In genomic region chr15:97959738-97960363, GRCh38 we compare ENCODE assay signal across 9 cellular contexts. TPM values are rescaled to one million over a fixed set of nuclear protein-coding genes. Genes with fewer than 3 reads are reported as not detected.
DNase-seq lines count a peak whose midpoint lies in the region; ATAC-seq, FAIRE-seq and TF ChIP-seq lines count a peak whose summit lies in the region.
"Had no signal": no experiment of that assay in that cellular context is flagged by ENCODE, and none has a peak within 500 bp of the region (broad histone marks: within the 10 kb centered on the region; RNA-seq: fewer than 3 reads in every experiment).

No MANE protein-coding gene starts in this region.

- H3K27ac ChIP-seq in BLaER1 (0 out of 2 replicates have a peak overlapping the region, but pooled peaks have one; percentile 16), H1 (ENCODE audit: low read depth, low read length) (no peak overlapping the region), neural cell (ENCODE audit: low read length) (peak overlapping the region; percentile 57)

- H3K36me3 ChIP-seq in BLaER1 (no peaks in the 10 kb centered on the region), H1 (ENCODE audit: control insufficient read depth in 2 of 4, insufficient read depth in 4 of 4, low read length in 3 of 4) (no peaks in the 10 kb centered on the region), neural cell (ENCODE audit: insufficient read depth, low read length) (no peaks in the 10 kb centered on the region)

- no peak overlapping the region for H3K18ac ChIP-seq in H1 (ENCODE audit: extremely low read depth, low read length)

- H3K27me3 ChIP-seq in BLaER1 = peaks cover 11% of the 10 kb centered on the region; the same call in 1 of the 2 replicates
- H3K27me3 ChIP-seq in H1 (replicated peaks in 1 of 4; ENCODE audit: control insufficient read depth in 3 of 4, extremely low read depth in 1 of 4, insufficient read depth in 3 of 4, low read length in 3 of 4) = peaks cover 0 to 3% (median 1%) of the 10 kb centered on the region in 4 experiments; a peak in 4 of 7 replicates
- H3K27me3 ChIP-seq in neural cell (ENCODE audit: insufficient read depth, low read depth, low read length) = no peaks in the 10 kb centered on the region

- H3K4ac ChIP-seq in H1 (replicated peaks; ENCODE audit: insufficient read length, low read depth, low read length) = no peak overlapping the region

- DNase-seq in NCI-H460 (ENCODE audit: extremely low read depth, low read depth) (peak; percentile 12), H1 (ENCODE audit: low read depth in 1 of 2, low spot score in 2 of 2) (no peak), urothelium cell line (ENCODE audit: low spot score) (no peak)

- no peak overlapping the region for H2BK20ac ChIP-seq in H1 (ENCODE audit: low read length)

- H2BK15ac ChIP-seq in H1 (ENCODE audit: low read length) = no peak overlapping the region

- FAIRE-seq in H1 (lab: Jason Lieb, UNC) (no peak), urothelium cell line (lab: Jason Lieb, UNC) (no peak)
- FAIRE-seq: GM12878 had no signal

- H2AK5ac ChIP-seq in H1 (ENCODE audit: low read depth, low read length) = no peak overlapping the region

- CTCF ChIA-PET in H1 (lab: Charles Lee; ENCODE audit: partially characterized antibody) = interaction anchor here (0.6 to 1.5 kb wide), 2 partner anchors 14 to 499 kb away, joined by 3 to 4 read pairs; no protein-coding TSS in a partner anchor

- peak overlapping the region; percentile 81 for H3K4me2 ChIP-seq in BLaER1
- H3K4me2 ChIP-seq in H1 (ENCODE audit: insufficient read depth in 1 of 2, low read depth in 2 of 2, low read length in 2 of 2) = peak overlapping the region; percentile 61 to 85
- peak overlapping the region; percentile 66 for H3K4me2 ChIP-seq in neural cell (ENCODE audit: low read length)

- no peak overlapping the region for H4K5ac ChIP-seq in H1 (ENCODE audit: insufficient read length, low read depth, low read length)

- no peak overlapping the region for H3K23ac ChIP-seq in H1 (ENCODE audit: insufficient read length)

- POLR2A ChIA-PET in H1 (lab: Charles Lee; ENCODE audit: partially characterized antibody) = no interaction called here

- H3K4me1 ChIP-seq in BLaER1 (peaks cover 31% of the 10 kb centered on the region), H1 (replicated peaks in 1 of 4; ENCODE audit: control insufficient read depth in 3 of 4, insufficient read depth in 4 of 4, low read length in 3 of 4) (no peaks in the 10 kb centered on the region; a peak in 1 of 7 replicates)

- H4K20me1 ChIP-seq in BLaER1 = peaks cover 33% of the 10 kb centered on the region; the same call in 1 of the 2 replicates
- no peaks in the 10 kb centered on the region for H4K20me1 ChIP-seq in H1 (replicated peaks in 1 of 2; ENCODE audit: control insufficient read depth in 1 of 2, insufficient read depth in 2 of 2, low read length in 2 of 2)
- H4K20me1 ChIP-seq in neural cell (ENCODE audit: insufficient read depth) = peaks cover 4% of the 10 kb centered on the region

- TF ChIP-seq EP300 in H1 (IDR thresholded peaks at IDR 0.05; ENCODE audit: borderline replicate concordance in 1 of 2, low read depth in 2 of 2, low read length in 2 of 2) (no peak), neural cell (conservative IDR thresholded peaks at IDR 0.05; ENCODE audit: poor library complexity, severe bottlenecking) (no peak)

- peaks cover 9% of the 10 kb centered on the region; the same call in 1 of the 2 replicates for H3K23me2 ChIP-seq in H1 (ENCODE audit: low read depth, low read length)

- TF ChIP-seq POLR2A in H1 (IDR thresholded peaks at IDR 0.05; ENCODE audit: control extremely low read depth in 1 of 2, low read depth in 2 of 2, low read length in 2 of 2) = no peak

- TF ChIP-seq RAD21 in H1 (IDR thresholded peaks at IDR 0.05 in 1 of 2, conservative IDR thresholded peaks at IDR 0.05 in 1 of 2; ENCODE audit: low read depth in 2 of 2, low read length in 2 of 2) (no peak), neural cell (conservative IDR thresholded peaks at IDR 0.05) (peak; percentile 30)

- H3K56ac ChIP-seq in H1 (replicated peaks; ENCODE audit: insufficient read length, low read depth, low read length) = no peak overlapping the region

- no peak overlapping the region for H4K8ac ChIP-seq in H1 (ENCODE audit: extremely low read depth, insufficient read depth, low read length)

- ATAC-seq in HG03196 (IDR thresholded peaks at IDR 0.05; ENCODE audit: unreplicated experiment) (no peak), GM19328 (IDR thresholded peaks at IDR 0.05; ENCODE audit: unreplicated experiment) (no peak), GM21737 (IDR thresholded peaks at IDR 0.05; ENCODE audit: unreplicated experiment) (no peak)

- H2BK12ac ChIP-seq in H1 (ENCODE audit: low read depth, low read length) = no peak overlapping the region

- H3K9me3 ChIP-seq in BLaER1 = peaks cover 19% of the 10 kb centered on the region
- no peaks in the 10 kb centered on the region for H3K9me3 ChIP-seq in H1 (ENCODE audit: insufficient read depth in 2 of 2, low read depth in 1 of 2, low read length in 1 of 2)
- no peaks in the 10 kb centered on the region for H3K9me3 ChIP-seq in neural cell (ENCODE audit: low read length)

- no peaks in the 10 kb centered on the region for H3K79me1 ChIP-seq in H1 (ENCODE audit: low read depth, low read length)

- no peak for TF ChIP-seq CTCF in H1 (IDR thresholded peaks at IDR 0.05; ENCODE audit: control extremely low read depth in 1 of 3, insufficient read depth in 1 of 3, low read depth in 1 of 3, low read length in 3 of 3)
- no peak for TF ChIP-seq CTCF in neural cell (IDR thresholded peaks at IDR 0.05; ENCODE audit: poor library complexity, severe bottlenecking)

- H3F3A ChIP-seq in neural cell (ENCODE audit: insufficient read depth, low read length, poor library complexity, severe bottlenecking) = no peaks in the 10 kb centered on the region

- H3K4me3 ChIP-seq in BLaER1 = peak overlapping the region; percentile 61
- peak overlapping the region; percentile 27 to 59 (median 36); a peak in 6 of 8 replicates for H3K4me3 ChIP-seq in H1 (ENCODE audit: extremely low read depth in 1 of 4, insufficient read depth in 2 of 4, low read depth in 3 of 4, low read length in 4 of 4)
- H3K4me3 ChIP-seq in neural cell (ENCODE audit: low read length) = peak overlapping the region; percentile 86
- H3K4me3 ChIP-seq: GM12878 had no signal

- no peak overlapping the region for H2BK120ac ChIP-seq in H1 (replicated peaks; ENCODE audit: low read depth, low read length)

- H3K79me2 ChIP-seq in H1 (ENCODE audit: control insufficient read depth in 1 of 2, insufficient read depth in 2 of 2, low read length in 2 of 2) (no peaks in the 10 kb centered on the region; a peak in 1 of 4 replicates), neural cell (replicated peaks; ENCODE audit: insufficient read depth, low read length) (peaks cover 19% of the 10 kb centered on the region)

- peak overlapping the region; percentile 6; the same call in 1 of the 2 replicates for H2AFZ ChIP-seq in H1 (ENCODE audit: low read length)
- H2AFZ ChIP-seq in neural cell (ENCODE audit: low read depth, low read length) = peak overlapping the region; percentile 24

- WGBS in H1 (ENCODE audit: extremely low coverage in 1 of 2, insufficient coverage in 1 of 2, insufficient read length in 1 of 2, insufficient replicate concordance in 2 of 2, low coverage in 1 of 2, low lambda C conversion rate in 2 of 2, missing lambda C conversion rate in 1 of 2), 2 experiments = 17% methylated on average over 19 of the region's 19 CpGs; no CpG with 5 or more reads in 1 of the 2 experiments

- H3K9me2 ChIP-seq in neural cell (ENCODE audit: insufficient read depth, low read length) = no peaks in the 10 kb centered on the region

- H2BK5ac ChIP-seq in H1 (ENCODE audit: low read depth, low read length) = no peak overlapping the region

- no peak overlapping the region for H4K91ac ChIP-seq in H1 (replicated peaks; ENCODE audit: insufficient read length, low read length)

- H3K9ac ChIP-seq in BLaER1 = no peak overlapping the region
- no peak overlapping the region; a peak in 1 of 7 replicates for H3K9ac ChIP-seq in H1 (replicated peaks in 1 of 4; ENCODE audit: extremely low read depth in 1 of 4, low read depth in 3 of 4, low read length in 3 of 4)
- H3K9ac ChIP-seq in neural cell (ENCODE audit: low read length) = peak overlapping the region; percentile 25

- no peak overlapping the region for H3K14ac ChIP-seq in H1 (ENCODE audit: insufficient read length)

TF ChIP-seq in H1, 55 proteins besides CTCF, POLR2A, EP300 and RAD21 (continues in another document):
- TF ChIP-seq SAP30 (IDR thresholded peaks at IDR 0.05; ENCODE audit: insufficient read depth, insufficient replicate concordance, low read length) (peak; percentile 25), POU5F1 (IDR thresholded peaks at IDR 0.05; ENCODE audit: low read depth, low read length) (no peak), EGR1 (IDR thresholded peaks at IDR 0.05; ENCODE audit: borderline replicate concordance, low read depth, low read length) (no peak), CHD1 (IDR thresholded peaks at IDR 0.05; ENCODE audit: low read depth, low read length) (no peak), SIN3A (conservative IDR thresholded peaks at IDR 0.05 in 1 of 2, IDR thresholded peaks at IDR 0.05 in 1 of 2; ENCODE audit: low read depth in 1 of 2, low read length in 2 of 2) (0 out of 4 replicates have a peak, but pooled peaks of 1 of the 2 experiments have one; percentile 57)

TF ChIP-seq in neural cell, 6 proteins besides CTCF, POLR2A, EP300 and RAD21:
- TF ChIP-seq MXI1 (conservative IDR thresholded peaks at IDR 0.05; ENCODE audit: poor library complexity, severe bottlenecking) = no peak
- TF ChIP-seq SMC3 (conservative IDR thresholded peaks at IDR 0.05; ENCODE audit: poor library complexity) = peak; percentile 17

RNA-seq across cellular contexts. Expression of gene ARRDC4, which starts 0.7 kb away (rescaled TPM):
- total RNA-seq in NCI-H460 (2014; rRNA removed; shearing (Covaris generic)) = 33.0 and 35.5 TPM in 2 replicates
- 17.9 and 29.6 TPM in 2 replicates for polyA plus RNA-seq in NCI-H460 (2014; cell fraction: nucleus; rRNA removed)
- total RNA-seq in H1 (2021; fragmentation: NEBNext Ultra II Directional; extraction: Animal tissue kit (Norgen Biotek cat#: 25700)) = 3.7 and 3.8 TPM in 2 replicates
- polyA plus RNA-seq in H1 (2011; rRNA removed) (3.5 TPM in 2 replicates), neural cell (38.6 and 39.7 TPM in 2 replicates)
- 5.8 TPM for polyA plus RNA-seq in H1 (2011; cell fraction: cytosol; rRNA removed)
- polyA plus RNA-seq in H1 (2011; cell fraction: nucleus; rRNA removed) = 3.7 TPM
- polyA plus RNA-seq in H1 (2012, experiment 1 of 2) = 2.4 to 3.8 TPM (median 3.4 TPM) in 4 replicates
- polyA plus RNA-seq in H1 (2012, experiment 2 of 2) = 0.34 TPM
- 2.2 TPM for polyA plus RNA-seq in H1 (2013, experiment 1 of 2)
- polyA plus RNA-seq in H1 (2013, experiment 2 of 2) = 2.2 TPM
- polyA minus RNA-seq in H1 (2011; rRNA and poly(A)+ RNA removed) = 4.4 and 5.6 TPM in 2 replicates
- 3.7 TPM for polyA minus RNA-seq in H1 (2011; cell fraction: cytosol; rRNA and poly(A)+ RNA removed)
- polyA minus RNA-seq in H1 (2011; cell fraction: nucleus; rRNA and poly(A)+ RNA removed) = 3.9 TPM
- polyA minus RNA-seq in neural cell = 52.3 and 53.1 TPM in 2 replicates

Comparison
In these comparisons a context has a peak if more than half of its experiments do, and no peak if none do; other contexts are left out.
1. H3K4me3 ChIP-seq: peak in every context shown above with its lines; median percentile 86 in neural cell; 61 in BLaER1; 36 in H1.